In the genomic region with DNA sequence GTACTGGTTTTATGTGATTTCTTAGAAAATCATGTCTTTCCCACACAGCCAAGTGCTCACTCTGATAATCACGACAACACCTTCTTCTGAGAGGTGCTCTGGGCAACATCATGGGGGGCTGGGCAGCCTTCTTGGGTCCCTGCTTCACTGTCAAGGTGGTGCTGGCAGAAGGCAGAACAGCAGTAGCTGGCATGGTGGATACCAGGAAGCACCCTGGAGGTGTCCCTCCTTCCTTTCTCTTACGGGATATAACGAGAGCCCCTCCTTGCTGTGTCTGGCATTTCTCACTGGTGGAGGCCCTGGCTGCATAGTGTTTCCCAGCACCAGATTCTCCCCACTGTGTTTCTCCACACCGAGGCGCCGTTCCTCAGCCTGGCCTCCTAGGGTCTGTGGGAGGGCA, we compare ENCODE assay signal across 2 cellular contexts.
TF ChIP-seq lines count a peak whose summit lies in the region.

No MANE protein-coding gene starts in this region.

TF ChIP-seq in A549, 52 proteins besides CTCF, POLR2A, EP300 and RAD21 (continued from another document):
- TF ChIP-seq, protein P1, sequence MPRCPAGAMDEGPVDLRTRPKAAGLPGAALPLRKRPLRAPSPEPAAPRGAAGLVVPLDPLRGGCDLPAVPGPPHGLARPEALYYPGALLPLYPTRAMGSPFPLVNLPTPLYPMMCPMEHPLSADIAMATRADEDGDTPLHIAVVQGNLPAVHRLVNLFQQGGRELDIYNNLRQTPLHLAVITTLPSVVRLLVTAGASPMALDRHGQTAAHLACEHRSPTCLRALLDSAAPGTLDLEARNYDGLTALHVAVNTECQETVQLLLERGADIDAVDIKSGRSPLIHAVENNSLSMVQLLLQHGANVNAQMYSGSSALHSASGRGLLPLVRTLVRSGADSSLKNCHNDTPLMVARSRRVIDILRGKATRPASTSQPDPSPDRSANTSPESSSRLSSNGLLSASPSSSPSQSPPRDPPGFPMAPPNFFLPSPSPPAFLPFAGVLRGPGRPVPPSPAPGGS (IDR thresholded peaks at IDR 0.05) = no peak
- TF ChIP-seq HOXB13 (CRISPR knock-in tag; IDR thresholded peaks at IDR 0.05; ENCODE audit: low read depth) (no peak), GATA3 (IDR thresholded peaks at IDR 0.05; ENCODE audit: borderline replicate concordance) (no peak), ZFP36 (IDR thresholded peaks at IDR 0.05; ENCODE audit: borderline replicate concordance, partially characterized antibody) (no peak)

TF ChIP-seq in GM23338, 12 proteins besides CTCF, POLR2A, EP300 and RAD21 (continued from another document):
- TF ChIP-seq, protein P2, sequence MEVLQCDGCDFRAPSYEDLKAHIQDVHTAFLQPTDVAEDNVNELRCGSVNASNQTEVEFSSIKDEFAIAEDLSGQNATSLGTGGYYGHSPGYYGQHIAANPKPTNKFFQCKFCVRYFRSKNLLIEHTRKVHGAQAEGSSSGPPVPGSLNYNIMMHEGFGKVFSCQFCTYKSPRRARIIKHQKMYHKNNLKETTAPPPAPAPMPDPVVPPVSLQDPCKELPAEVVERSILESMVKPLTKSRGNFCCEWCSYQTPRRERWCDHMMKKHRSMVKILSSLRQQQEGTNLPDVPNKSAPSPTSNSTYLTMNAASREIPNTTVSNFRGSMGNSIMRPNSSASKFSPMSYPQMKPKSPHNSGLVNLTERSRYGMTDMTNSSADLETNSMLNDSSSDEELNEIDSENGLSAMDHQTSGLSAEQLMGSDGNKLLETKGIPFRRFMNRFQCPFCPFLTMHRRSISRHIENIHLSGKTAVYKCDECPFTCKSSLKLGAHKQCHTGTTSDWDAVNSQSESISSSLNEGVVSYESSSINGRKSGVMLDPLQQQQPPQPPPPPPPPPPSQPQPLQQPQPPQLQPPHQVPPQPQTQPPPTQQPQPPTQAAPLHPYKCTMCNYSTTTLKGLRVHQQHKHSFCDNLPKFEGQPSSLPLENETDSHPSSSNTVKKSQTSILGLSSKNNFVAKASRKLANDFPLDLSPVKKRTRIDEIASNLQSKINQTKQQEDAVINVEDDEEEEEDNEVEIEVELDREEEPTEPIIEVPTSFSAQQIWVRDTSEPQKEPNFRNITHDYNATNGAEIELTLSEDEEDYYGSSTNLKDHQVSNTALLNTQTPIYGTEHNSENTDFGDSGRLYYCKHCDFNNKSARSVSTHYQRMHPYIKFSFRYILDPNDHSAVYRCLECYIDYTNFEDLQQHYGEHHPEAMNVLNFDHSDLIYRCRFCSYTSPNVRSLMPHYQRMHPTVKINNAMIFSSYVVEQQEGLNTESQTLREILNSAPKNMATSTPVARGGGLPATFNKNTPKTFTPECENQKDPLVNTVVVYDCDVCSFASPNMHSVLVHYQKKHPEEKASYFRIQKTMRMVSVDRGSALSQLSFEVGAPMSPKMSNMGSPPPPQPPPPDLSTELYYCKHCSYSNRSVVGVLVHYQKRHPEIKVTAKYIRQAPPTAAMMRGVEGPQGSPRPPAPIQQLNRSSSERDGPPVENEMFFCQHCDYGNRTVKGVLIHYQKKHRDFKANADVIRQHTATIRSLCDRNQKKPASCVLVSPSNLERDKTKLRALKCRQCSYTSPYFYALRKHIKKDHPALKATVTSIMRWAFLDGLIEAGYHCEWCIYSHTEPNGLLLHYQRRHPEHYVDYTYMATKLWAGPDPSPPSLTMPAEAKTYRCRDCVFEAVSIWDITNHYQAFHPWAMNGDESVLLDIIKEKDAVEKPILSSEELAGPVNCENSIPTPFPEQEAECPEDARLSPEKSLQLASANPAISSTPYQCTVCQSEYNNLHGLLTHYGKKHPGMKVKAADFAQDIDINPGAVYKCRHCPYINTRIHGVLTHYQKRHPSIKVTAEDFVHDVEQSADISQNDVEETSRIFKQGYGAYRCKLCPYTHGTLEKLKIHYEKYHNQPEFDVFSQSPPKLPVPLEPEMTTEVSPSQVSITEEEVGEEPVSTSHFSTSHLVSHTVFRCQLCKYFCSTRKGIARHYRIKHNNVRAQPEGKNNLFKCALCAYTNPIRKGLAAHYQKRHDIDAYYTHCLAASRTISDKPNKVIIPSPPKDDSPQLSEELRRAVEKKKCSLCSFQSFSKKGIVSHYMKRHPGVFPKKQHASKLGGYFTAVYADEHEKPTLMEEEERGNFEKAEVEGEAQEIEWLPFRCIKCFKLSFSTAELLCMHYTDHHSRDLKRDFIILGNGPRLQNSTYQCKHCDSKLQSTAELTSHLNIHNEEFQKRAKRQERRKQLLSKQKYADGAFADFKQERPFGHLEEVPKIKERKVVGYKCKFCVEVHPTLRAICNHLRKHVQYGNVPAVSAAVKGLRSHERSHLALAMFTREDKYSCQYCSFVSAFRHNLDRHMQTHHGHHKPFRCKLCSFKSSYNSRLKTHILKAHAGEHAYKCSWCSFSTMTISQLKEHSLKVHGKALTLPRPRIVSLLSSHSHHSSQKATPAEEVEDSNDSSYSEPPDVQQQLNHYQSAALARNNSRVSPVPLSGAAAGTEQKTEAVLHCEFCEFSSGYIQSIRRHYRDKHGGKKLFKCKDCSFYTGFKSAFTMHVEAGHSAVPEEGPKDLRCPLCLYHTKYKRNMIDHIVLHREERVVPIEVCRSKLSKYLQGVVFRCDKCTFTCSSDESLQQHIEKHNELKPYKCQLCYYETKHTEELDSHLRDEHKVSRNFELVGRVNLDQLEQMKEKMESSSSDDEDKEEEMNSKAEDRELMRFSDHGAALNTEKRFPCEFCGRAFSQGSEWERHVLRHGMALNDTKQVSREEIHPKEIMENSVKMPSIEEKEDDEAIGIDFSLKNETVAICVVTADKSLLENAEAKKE (CRISPR knock-in tag; IDR thresholded peaks at IDR 0.05) = no peak
- TF ChIP-seq, protein P3, sequence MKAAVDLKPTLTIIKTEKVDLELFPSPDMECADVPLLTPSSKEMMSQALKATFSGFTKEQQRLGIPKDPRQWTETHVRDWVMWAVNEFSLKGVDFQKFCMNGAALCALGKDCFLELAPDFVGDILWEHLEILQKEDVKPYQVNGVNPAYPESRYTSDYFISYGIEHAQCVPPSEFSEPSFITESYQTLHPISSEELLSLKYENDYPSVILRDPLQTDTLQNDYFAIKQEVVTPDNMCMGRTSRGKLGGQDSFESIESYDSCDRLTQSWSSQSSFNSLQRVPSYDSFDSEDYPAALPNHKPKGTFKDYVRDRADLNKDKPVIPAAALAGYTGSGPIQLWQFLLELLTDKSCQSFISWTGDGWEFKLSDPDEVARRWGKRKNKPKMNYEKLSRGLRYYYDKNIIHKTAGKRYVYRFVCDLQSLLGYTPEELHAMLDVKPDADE (IDR thresholded peaks at IDR 0.05) = no peak
- no peak for TF ChIP-seq EZH2phosphoT487 (IDR thresholded peaks at IDR 0.05; ENCODE audit: unreplicated experiment)
- TF ChIP-seq ZNF114 (CRISPR knock-in tag; IDR thresholded peaks at IDR 0.05) = no peak
- no peak for TF ChIP-seq CREB1 (CRISPR knock-in tag; IDR thresholded peaks at IDR 0.05; ENCODE audit: low read depth)
- TF ChIP-seq ZNF331 (CRISPR knock-in tag; IDR thresholded peaks at IDR 0.05; ENCODE audit: low read depth) = no peak
